8 cellular contexts compared by ENCODE assay signal in genomic region chr1:174262747-174263241, GRCh38.
DNase-seq lines count a peak whose midpoint lies in the region; ATAC-seq and TF ChIP-seq lines count a peak whose summit lies in the region.

No MANE protein-coding gene starts in this region.

- H3K9me3 ChIP-seq in WERI-Rb-1 (ENCODE audit: severe bottlenecking) (no peaks in the 10 kb centered on the region), gastroesophageal sphincter (no peaks in the 10 kb centered on the region)

- H3K27ac ChIP-seq in WERI-Rb-1 (no peak overlapping the region), gastroesophageal sphincter (no peak overlapping the region)

- H3K4me1 ChIP-seq in gastroesophageal sphincter, result peaks cover 0 to 8% (median 0%) of the 10 kb centered on the region in 3 donors

- peak; percentile 62 for ATAC-seq in GM21526 (IDR thresholded peaks at IDR 0.05; ENCODE audit: low FRiP score, unreplicated experiment)
- ATAC-seq in gastroesophageal sphincter, result no peak
- no peak for ATAC-seq in HG02973 (IDR thresholded peaks at IDR 0.05; ENCODE audit: unreplicated experiment)
- no peak for ATAC-seq in GM19023 (IDR thresholded peaks at IDR 0.05; ENCODE audit: unreplicated experiment)

- H3K36me3 ChIP-seq in WERI-Rb-1 (no peaks in the 10 kb centered on the region), gastroesophageal sphincter (no peaks in the 10 kb centered on the region)

- peak; percentile 72 for TF ChIP-seq CTCF in WERI-Rb-1 (IDR thresholded peaks at IDR 0.05; ENCODE audit: low read depth, low read length)
- peak; percentile 51 to 72 (median 59) for TF ChIP-seq CTCF in gastroesophageal sphincter (IDR thresholded peaks at IDR 0.05)

- WGBS in gastroesophageal sphincter (ENCODE audit: low coverage in 1 of 2), 2 donors, result 50 to 71% methylated on average over 1 of the region's 3 CpGs

- TF ChIP-seq POLR2A in gastroesophageal sphincter (IDR thresholded peaks at IDR 0.05), result no peak

- peak; percentile 28 for DNase-seq in CD1c-positive myeloid dendritic cell (ENCODE audit: extremely low spot score)
- peak; percentile 43 for DNase-seq in NCI-H2081 treated with DMSO at 0.1 percent for 48 hours (lab: John Stamatoyannopoulos, UW)
- no peak for DNase-seq in WERI-Rb-1
- DNase-seq in occipital lobe (lab: John Stamatoyannopoulos, UW), result peak; percentile 31

- no peak for TF ChIP-seq EP300 in gastroesophageal sphincter (IDR thresholded peaks at IDR 0.05)

- H3K4me3 ChIP-seq in WERI-Rb-1 (ENCODE audit: low read depth, low read length) (no peak overlapping the region), gastroesophageal sphincter (no peak overlapping the region)

- H3K27me3 ChIP-seq in WERI-Rb-1 (ENCODE audit: insufficient read depth, low read depth, severe bottlenecking) (no peaks in the 10 kb centered on the region), gastroesophageal sphincter (no peaks in the 10 kb centered on the region)
